ENCODE assay signal across 8 cellular contexts in the genomic region with DNA sequence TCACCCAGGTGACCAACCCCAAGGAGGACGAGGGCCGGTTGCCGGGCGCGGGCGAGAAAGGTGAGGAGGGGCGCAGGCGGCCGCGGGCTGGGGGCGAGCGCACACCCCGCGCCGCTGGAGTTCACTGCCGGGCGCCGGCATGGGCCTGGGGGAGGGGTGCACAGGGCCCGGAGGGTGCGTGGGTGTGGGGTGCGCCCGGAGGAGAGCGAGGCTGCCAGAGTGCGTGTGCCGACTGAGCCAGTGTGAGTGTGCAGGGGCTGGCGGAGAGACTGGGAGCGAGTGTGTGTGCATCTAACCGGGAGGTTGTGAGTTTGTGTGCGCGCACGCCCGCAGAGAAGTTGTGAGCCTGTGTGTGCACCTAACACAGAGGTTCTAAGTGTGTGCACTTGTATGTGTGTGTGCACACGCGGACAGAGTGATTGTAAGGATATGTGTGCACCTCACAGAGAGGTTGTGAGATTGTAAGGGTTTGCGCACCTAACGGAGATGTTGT. TPM values are rescaled to one million over a fixed set of nuclear protein-coding genes. Genes with fewer than 3 reads are reported as not detected.
DNase-seq lines count a peak whose midpoint lies in the region; ATAC-seq and TF ChIP-seq lines count a peak whose summit lies in the region.

No MANE protein-coding gene starts in this region.

- H3K27ac Mint-ChIP-seq in GM23338, result no peak overlapping the region
- peak overlapping the region; percentile 51 for H3K27ac Mint-ChIP-seq in T-helper 1 cell treated with Interleukin-12 subunit alpha and Interleukin-12 subunit beta and Interleukin-4 antibody, amounts not matched to agents 30 μg/mL and 1 μg/mL, for 36 hours

- H4K20me1 ChIP-seq in GM23338 (replicated peaks; ENCODE audit: insufficient read depth), result peaks cover 5% of the 10 kb centered on the region; the same call in 1 of the 2 replicates

- H3K27me3 ChIP-seq in GM23338 (ENCODE audit: insufficient read depth), result peaks cover 11% of the 10 kb centered on the region

- no peaks in the 10 kb centered on the region for H3K9me2 ChIP-seq in GM23338 (ENCODE audit: insufficient read depth)

- DNase-seq in GM23338 (ENCODE audit: low spot score) (peak; percentile 66), caudate nucleus (lab: John Stamatoyannopoulos, UW) (peak in 37 of 61 donors; percentile 18 to 79 (median 49)), left kidney (ENCODE audit: low read depth, low spot score) (peak; percentile 84), SIG-M5 treated with dmso at 0.1 percent for 504 hours (lab: John Stamatoyannopoulos, UW; ENCODE audit: unreplicated experiment) (no peak)
- DNase-seq in stimulated activated CD4-positive, alpha-beta T cell treated with anti-CD3 and anti-CD28 coated beads, Interleukin-2, amount 100 ng/mL, for 4 hours (ENCODE audit: low read depth), result peak; percentile 57

- no peak for TF ChIP-seq CTCF in GM23338 (conservative IDR thresholded peaks at IDR 0.05; ENCODE audit: low read depth in 2 of 2)

- peak overlapping the region; percentile 82 for H3K4me3 Mint-ChIP-seq in GM23338
- H3K4me3 Mint-ChIP-seq in T-helper 1 cell treated with Interleukin-12 subunit alpha and Interleukin-12 subunit beta and Interleukin-4 antibody, amounts not matched to agents 30 μg/mL and 1 μg/mL, for 36 hours, result peak overlapping the region; percentile 80

- H3K27ac ChIP-seq in GM23338 (ENCODE audit: low read depth), result no peak overlapping the region
- peak overlapping the region; percentile 89 for H3K27ac ChIP-seq in caudate nucleus (ENCODE audit: low read depth, low read length)

- no peaks in the 10 kb centered on the region for H3F3A ChIP-seq in GM23338 (replicated peaks; ENCODE audit: low read depth)

- ATAC-seq in GM23338 (peak; percentile 4), GM18511 (IDR thresholded peaks at IDR 0.05; ENCODE audit: unreplicated experiment) (no peak), GM21447 (IDR thresholded peaks at IDR 0.05; ENCODE audit: unreplicated experiment) (no peak)

- H3K4me1 Mint-ChIP-seq in GM23338, result peaks cover 23% of the 10 kb centered on the region
- H3K4me1 Mint-ChIP-seq in T-helper 1 cell treated with Interleukin-12 subunit alpha and Interleukin-12 subunit beta and Interleukin-4 antibody, amounts not matched to agents 30 μg/mL and 1 μg/mL, for 36 hours (ENCODE audit: low read depth), result peaks cover 19% of the 10 kb centered on the region

- H3K36me3 ChIP-seq in GM23338 (ENCODE audit: insufficient read depth), result no peaks in the 10 kb centered on the region

- H3K9me3 Mint-ChIP-seq in GM23338, result peaks cover 5% of the 10 kb centered on the region; the same call in 2 of the 3 replicates
- no peaks in the 10 kb centered on the region for H3K9me3 Mint-ChIP-seq in T-helper 1 cell treated with Interleukin-12 subunit alpha and Interleukin-12 subunit beta and Interleukin-4 antibody, amounts not matched to agents 30 μg/mL and 1 μg/mL, for 36 hours

- H3K36me3 Mint-ChIP-seq in GM23338 (ENCODE audit: low read depth), result peaks cover 5% of the 10 kb centered on the region; the same call in 2 of the 3 replicates
- H3K36me3 Mint-ChIP-seq in T-helper 1 cell treated with Interleukin-12 subunit alpha and Interleukin-12 subunit beta and Interleukin-4 antibody, amounts not matched to agents 30 μg/mL and 1 μg/mL, for 36 hours (ENCODE audit: low read depth), result no peaks in the 10 kb centered on the region

- peak overlapping the region; percentile 85 for H3K4me3 ChIP-seq in GM23338

- no peak overlapping the region; the same call in 1 of the 2 replicates for H2AFZ ChIP-seq in GM23338

- peak overlapping the region; percentile 90 for H3K4me2 ChIP-seq in GM23338

- H3K79me2 ChIP-seq in GM23338 (replicated peaks; ENCODE audit: insufficient read depth), result peaks cover 50% of the 10 kb centered on the region

- peaks cover 26% of the 10 kb centered on the region for H3K4me1 ChIP-seq in GM23338 (ENCODE audit: insufficient read depth)

- H3K27me3 Mint-ChIP-seq in GM23338 (ENCODE audit: insufficient read depth, low read depth, poor library complexity), result peaks cover 29% of the 10 kb centered on the region
- H3K27me3 Mint-ChIP-seq in T-helper 1 cell treated with Interleukin-12 subunit alpha and Interleukin-12 subunit beta and Interleukin-4 antibody, amounts not matched to agents 30 μg/mL and 1 μg/mL, for 36 hours (ENCODE audit: low read depth), result peaks cover 46% of the 10 kb centered on the region

TF ChIP-seq in GM23338, 12 proteins besides CTCF, POLR2A, EP300 and RAD21 (continues in another document):
- TF ChIP-seq JUNB (IDR thresholded peaks at IDR 0.05; ENCODE audit: unreplicated experiment) (no peak), STAT1 (IDR thresholded peaks at IDR 0.05; ENCODE audit: unreplicated experiment) (no peak), POLR2AphosphoS5 (IDR thresholded peaks at IDR 0.05; ENCODE audit: low read depth) (no peak), ZNF114 (CRISPR knock-in tag; IDR thresholded peaks at IDR 0.05) (no peak), CREB1 (CRISPR knock-in tag; IDR thresholded peaks at IDR 0.05; ENCODE audit: low read depth) (no peak), EZH2phosphoT487 (IDR thresholded peaks at IDR 0.05; ENCODE audit: unreplicated experiment) (no peak), NANOG (IDR thresholded peaks at IDR 0.05; ENCODE audit: borderline replicate concordance) (no peak)
- TF ChIP-seq, protein P1, sequence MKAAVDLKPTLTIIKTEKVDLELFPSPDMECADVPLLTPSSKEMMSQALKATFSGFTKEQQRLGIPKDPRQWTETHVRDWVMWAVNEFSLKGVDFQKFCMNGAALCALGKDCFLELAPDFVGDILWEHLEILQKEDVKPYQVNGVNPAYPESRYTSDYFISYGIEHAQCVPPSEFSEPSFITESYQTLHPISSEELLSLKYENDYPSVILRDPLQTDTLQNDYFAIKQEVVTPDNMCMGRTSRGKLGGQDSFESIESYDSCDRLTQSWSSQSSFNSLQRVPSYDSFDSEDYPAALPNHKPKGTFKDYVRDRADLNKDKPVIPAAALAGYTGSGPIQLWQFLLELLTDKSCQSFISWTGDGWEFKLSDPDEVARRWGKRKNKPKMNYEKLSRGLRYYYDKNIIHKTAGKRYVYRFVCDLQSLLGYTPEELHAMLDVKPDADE (IDR thresholded peaks at IDR 0.05), result no peak
- TF ChIP-seq, protein P2, sequence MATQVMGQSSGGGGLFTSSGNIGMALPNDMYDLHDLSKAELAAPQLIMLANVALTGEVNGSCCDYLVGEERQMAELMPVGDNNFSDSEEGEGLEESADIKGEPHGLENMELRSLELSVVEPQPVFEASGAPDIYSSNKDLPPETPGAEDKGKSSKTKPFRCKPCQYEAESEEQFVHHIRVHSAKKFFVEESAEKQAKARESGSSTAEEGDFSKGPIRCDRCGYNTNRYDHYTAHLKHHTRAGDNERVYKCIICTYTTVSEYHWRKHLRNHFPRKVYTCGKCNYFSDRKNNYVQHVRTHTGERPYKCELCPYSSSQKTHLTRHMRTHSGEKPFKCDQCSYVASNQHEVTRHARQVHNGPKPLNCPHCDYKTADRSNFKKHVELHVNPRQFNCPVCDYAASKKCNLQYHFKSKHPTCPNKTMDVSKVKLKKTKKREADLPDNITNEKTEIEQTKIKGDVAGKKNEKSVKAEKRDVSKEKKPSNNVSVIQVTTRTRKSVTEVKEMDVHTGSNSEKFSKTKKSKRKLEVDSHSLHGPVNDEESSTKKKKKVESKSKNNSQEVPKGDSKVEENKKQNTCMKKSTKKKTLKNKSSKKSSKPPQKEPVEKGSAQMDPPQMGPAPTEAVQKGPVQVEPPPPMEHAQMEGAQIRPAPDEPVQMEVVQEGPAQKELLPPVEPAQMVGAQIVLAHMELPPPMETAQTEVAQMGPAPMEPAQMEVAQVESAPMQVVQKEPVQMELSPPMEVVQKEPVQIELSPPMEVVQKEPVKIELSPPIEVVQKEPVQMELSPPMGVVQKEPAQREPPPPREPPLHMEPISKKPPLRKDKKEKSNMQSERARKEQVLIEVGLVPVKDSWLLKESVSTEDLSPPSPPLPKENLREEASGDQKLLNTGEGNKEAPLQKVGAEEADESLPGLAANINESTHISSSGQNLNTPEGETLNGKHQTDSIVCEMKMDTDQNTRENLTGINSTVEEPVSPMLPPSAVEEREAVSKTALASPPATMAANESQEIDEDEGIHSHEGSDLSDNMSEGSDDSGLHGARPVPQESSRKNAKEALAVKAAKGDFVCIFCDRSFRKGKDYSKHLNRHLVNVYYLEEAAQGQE (IDR thresholded peaks at IDR 0.05; ENCODE audit: unreplicated experiment), result no peak

RNA-seq across cellular contexts. Expression of a gene that starts 0.6 kb away (rescaled TPM):
- total RNA-seq in GM23338 (2014; rRNA removed; shearing (Covaris generic)), result 41.2 and 42.0 TPM in 2 replicates
- polyA plus RNA-seq in GM23338 (2016; fragmentation: Nextera tagmentation; extraction: Ambion mirVana), result 23.2 and 23.8 TPM in 2 replicates
